In the genomic region with DNA sequence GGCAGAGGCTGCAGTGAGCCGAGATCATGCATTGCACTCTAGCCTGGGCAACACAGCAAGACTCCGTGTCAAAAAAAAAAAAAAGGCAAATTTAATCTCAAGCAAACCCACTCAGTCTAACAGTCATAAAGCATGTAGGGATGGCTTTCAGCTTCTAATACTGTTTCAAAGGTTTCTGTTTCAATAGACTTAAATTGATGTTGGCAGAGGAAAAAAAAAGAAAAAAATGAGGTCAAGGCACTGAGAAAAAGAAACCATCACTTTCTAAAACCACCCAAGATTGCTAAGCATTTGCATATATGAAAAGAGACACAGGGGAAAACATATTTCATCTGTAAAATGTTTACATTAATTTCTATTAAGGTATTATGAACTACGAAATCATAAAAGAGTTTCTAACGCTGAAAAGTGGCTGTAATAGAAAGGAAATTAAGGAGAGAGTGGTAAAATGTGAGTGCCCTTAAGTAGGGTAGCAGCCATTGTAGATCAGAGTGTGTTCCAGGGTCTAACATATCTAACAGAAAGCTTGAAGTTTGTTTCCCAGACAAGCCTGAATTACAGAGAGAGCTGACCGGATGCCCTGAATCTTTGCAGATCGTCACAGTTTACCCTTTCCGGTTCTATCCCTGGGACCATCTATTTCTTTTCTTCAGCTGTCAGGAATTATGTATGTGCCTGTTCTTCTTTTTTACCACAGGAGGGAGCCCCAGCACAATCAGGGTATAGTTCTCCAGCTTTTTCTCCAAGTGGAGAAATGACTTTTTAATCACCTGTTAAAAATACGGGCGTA, we compare ENCODE assay signal across 9 cellular contexts.
DNase-seq lines count a peak whose midpoint lies in the region; ATAC-seq and TF ChIP-seq lines count a peak whose summit lies in the region.
"Had no signal": no experiment of that assay in that cellular context is flagged by ENCODE, and none has a peak within 500 bp of the region (broad histone marks: within the 10 kb centered on the region; RNA-seq: fewer than 3 reads in every experiment).

No MANE protein-coding gene starts in this region.

- H3K9ac ChIP-seq in NT2/D1 (ENCODE audit: insufficient read length, low read depth), result no peak overlapping the region
- H3K9ac ChIP-seq in neural cell (ENCODE audit: low read length), result no peak overlapping the region

- DNase-seq in Calu3 (peak; percentile 32), NT2/D1 (ENCODE audit: low read depth, low spot score) (peak; percentile 72), dedifferentiated amniotic fluid mesenchymal stem cell (ENCODE audit: extremely low spot score) (peak; percentile 48)
- no peak for DNase-seq in stimulated activated naive CD4-positive, alpha-beta T cell (lab: John Stamatoyannopoulos, UW)

- no peak overlapping the region for H2AFZ ChIP-seq in neural cell (ENCODE audit: low read depth, low read length)

- peak; percentile 65 for TF ChIP-seq CTCF in Calu3 (IDR thresholded peaks at IDR 0.05; ENCODE audit: unreplicated experiment)
- peak; percentile 85 for TF ChIP-seq CTCF in neural cell (IDR thresholded peaks at IDR 0.05; ENCODE audit: poor library complexity, severe bottlenecking)

- H3K4me3 Mint-ChIP-seq in Calu3 (ENCODE audit: low read depth, unreplicated experiment), result no peak overlapping the region

- H3K4me3 ChIP-seq in NT2/D1 (ENCODE audit: insufficient read length, low read depth) (no peak overlapping the region), neural cell (ENCODE audit: low read length) (no peak overlapping the region)
- H3K4me3 ChIP-seq: SJSA1 had no signal

- H3F3A ChIP-seq in neural cell (ENCODE audit: insufficient read depth, low read length, poor library complexity, severe bottlenecking), result no peaks in the 10 kb centered on the region

- H3K4me1 ChIP-seq in NT2/D1 (ENCODE audit: insufficient read depth, insufficient read length), result no peaks in the 10 kb centered on the region
- H3K4me1 ChIP-seq: SJSA1 had no signal

- H3K9me3 ChIP-seq in NT2/D1 (ENCODE audit: insufficient read depth, low read length), result no peaks in the 10 kb centered on the region
- no peaks in the 10 kb centered on the region for H3K9me3 ChIP-seq in neural cell (ENCODE audit: low read length)
- H3K9me3 ChIP-seq: SJSA1 had no signal

- H3K27ac ChIP-seq in neural cell (ENCODE audit: low read length), result no peak overlapping the region
- H3K27ac ChIP-seq: SJSA1 had no signal

- intact Hi-C loops in Calu3 (cut with micrococcal nuclease; ENCODE audit: unreplicated experiment), result loop anchor here (1.0 to 10.0 kb wide), 2 partner anchors 435 to 1820 kb away; no protein-coding TSS in a partner anchor

- BruUV-seq in Calu3 (replicated peaks; lab: Mats Ljungman, UMichigan), result no TSS peak

- H3K27me3 ChIP-seq in NT2/D1 (ENCODE audit: insufficient read depth, insufficient read length), result no peaks in the 10 kb centered on the region
- no peaks in the 10 kb centered on the region for H3K27me3 ChIP-seq in neural cell (ENCODE audit: insufficient read depth, low read depth, low read length)

- H3K4me2 ChIP-seq in neural cell (ENCODE audit: low read length), result no peak overlapping the region

- no peak for TF ChIP-seq EP300 in neural cell (conservative IDR thresholded peaks at IDR 0.05; ENCODE audit: poor library complexity, severe bottlenecking)

- no peak overlapping the region for H3K27ac Mint-ChIP-seq in Calu3 (ENCODE audit: unreplicated experiment)

- peak; percentile 79 for ATAC-seq in GM19395 (IDR thresholded peaks at IDR 0.05; ENCODE audit: unreplicated experiment)
- ATAC-seq in HG03575 (IDR thresholded peaks at IDR 0.05; ENCODE audit: extremely low read depth, insufficient number of reproducible peaks, low FRiP score, unreplicated experiment), result peak; percentile 41
- ATAC-seq in HG02840 (IDR thresholded peaks at IDR 0.05; ENCODE audit: low FRiP score, unreplicated experiment), result no peak

- TF ChIP-seq RAD21 in neural cell (conservative IDR thresholded peaks at IDR 0.05), result peak; percentile 83

- no peaks in the 10 kb centered on the region for H3K79me2 ChIP-seq in neural cell (replicated peaks; ENCODE audit: insufficient read depth, low read length)

- H3K9me3 Mint-ChIP-seq in Calu3 (ENCODE audit: low read depth, unreplicated experiment), result peaks cover 2% of the 10 kb centered on the region

- no peaks in the 10 kb centered on the region for H3K36me3 ChIP-seq in NT2/D1 (ENCODE audit: insufficient read depth, insufficient read length, low read length)
- H3K36me3 ChIP-seq in neural cell (ENCODE audit: insufficient read depth, low read length), result no peaks in the 10 kb centered on the region
- H3K36me3 ChIP-seq: SJSA1 had no signal

- H3K4me1 Mint-ChIP-seq in Calu3 (ENCODE audit: low read depth, unreplicated experiment), result no peaks in the 10 kb centered on the region

- no peaks in the 10 kb centered on the region for H4K20me1 ChIP-seq in neural cell (ENCODE audit: insufficient read depth)

- H3K27me3 Mint-ChIP-seq in Calu3 (ENCODE audit: unreplicated experiment), result peaks cover 21% of the 10 kb centered on the region

- H3K36me3 Mint-ChIP-seq in Calu3 (ENCODE audit: insufficient read depth, unreplicated experiment), result no peaks in the 10 kb centered on the region

- CTCF ChIA-PET in Calu3 (lab: Charles Lee), result interaction anchor here (1.1 to 1.3 kb wide), 2 partner anchors 21 to 434 kb away, joined by 5 to 6 read pairs; no protein-coding TSS in a partner anchor

- H3K9me2 ChIP-seq in neural cell (ENCODE audit: insufficient read depth, low read length), result no peaks in the 10 kb centered on the region

TF ChIP-seq in neural cell, 6 proteins besides CTCF, POLR2A, EP300 and RAD21:
- TF ChIP-seq MXI1 (conservative IDR thresholded peaks at IDR 0.05; ENCODE audit: poor library complexity, severe bottlenecking) (no peak), REST (IDR thresholded peaks at IDR 0.05; ENCODE audit: borderline replicate concordance) (no peak), TAF1 (IDR thresholded peaks at IDR 0.05; ENCODE audit: low read depth) (no peak), SMC3 (conservative IDR thresholded peaks at IDR 0.05; ENCODE audit: poor library complexity) (peak; percentile 92), EZH2 (IDR thresholded peaks at IDR 0.05; ENCODE audit: borderline replicate concordance, insufficient read depth, low read length, poor library complexity, severe bottlenecking) (no peak)

Comparison
In these comparisons a context has a peak if more than half of its experiments do, and no peak if none do; other contexts are left out.
1. DNase-seq: peak in Calu3 (single experiment), NT2/D1 (single experiment) and dedifferentiated amniotic fluid mesenchymal stem cell (single experiment); none in stimulated activated naive CD4-positive, alpha-beta T cell (0 of 6).